Comparison of ENCODE assay signal across 1 cellular context in the genomic region with DNA sequence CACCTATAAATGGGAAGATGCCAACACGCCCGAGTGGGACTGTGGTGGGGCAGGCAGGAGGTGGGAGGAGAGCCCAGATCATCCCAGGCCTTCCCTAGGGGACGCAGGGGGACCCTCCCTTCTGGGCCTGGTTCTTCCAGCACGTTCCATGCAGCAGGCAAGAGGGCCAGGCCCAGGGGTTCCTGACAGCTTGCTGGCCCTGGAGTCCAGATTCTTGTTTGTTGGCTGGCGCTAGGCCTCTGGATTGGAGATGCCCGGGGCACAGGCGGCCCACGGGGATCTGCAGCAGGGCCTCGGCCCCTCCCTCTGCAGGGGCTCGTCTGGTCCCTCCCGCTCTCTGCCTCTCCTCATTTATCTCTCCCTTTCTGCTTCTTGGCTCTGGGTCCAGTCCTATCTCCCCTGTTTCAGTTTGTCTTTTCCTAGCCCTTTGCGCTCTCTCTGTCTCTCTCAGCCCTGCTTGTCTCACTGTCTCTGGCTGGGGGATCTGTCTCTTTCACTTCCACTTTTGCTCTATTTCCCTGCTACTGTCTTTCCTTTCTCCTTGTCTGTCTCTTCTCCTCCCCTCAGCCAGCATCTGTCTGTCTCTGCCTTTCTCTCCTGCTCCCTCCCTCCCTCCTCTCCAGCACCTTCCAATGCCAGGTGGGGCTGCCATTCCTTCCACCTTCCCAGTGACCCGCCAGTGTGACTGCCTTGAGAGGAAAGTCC.
TF ChIP-seq lines count a peak whose summit lies in the region.

No MANE protein-coding gene starts in this region.

TF ChIP-seq in IMR-90, 13 proteins besides CTCF, POLR2A, EP300 and RAD21:
- TF ChIP-seq, protein P1, sequence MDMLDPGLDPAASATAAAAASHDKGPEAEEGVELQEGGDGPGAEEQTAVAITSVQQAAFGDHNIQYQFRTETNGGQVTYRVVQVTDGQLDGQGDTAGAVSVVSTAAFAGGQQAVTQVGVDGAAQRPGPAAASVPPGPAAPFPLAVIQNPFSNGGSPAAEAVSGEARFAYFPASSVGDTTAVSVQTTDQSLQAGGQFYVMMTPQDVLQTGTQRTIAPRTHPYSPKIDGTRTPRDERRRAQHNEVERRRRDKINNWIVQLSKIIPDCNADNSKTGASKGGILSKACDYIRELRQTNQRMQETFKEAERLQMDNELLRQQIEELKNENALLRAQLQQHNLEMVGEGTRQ (IDR thresholded peaks at IDR 0.05; ENCODE audit: low read depth, low read length): no peak
- no peak for TF ChIP-seq MAZ (IDR thresholded peaks at IDR 0.05; ENCODE audit: borderline replicate concordance, low read depth, low read length)
- TF ChIP-seq, protein P2, sequence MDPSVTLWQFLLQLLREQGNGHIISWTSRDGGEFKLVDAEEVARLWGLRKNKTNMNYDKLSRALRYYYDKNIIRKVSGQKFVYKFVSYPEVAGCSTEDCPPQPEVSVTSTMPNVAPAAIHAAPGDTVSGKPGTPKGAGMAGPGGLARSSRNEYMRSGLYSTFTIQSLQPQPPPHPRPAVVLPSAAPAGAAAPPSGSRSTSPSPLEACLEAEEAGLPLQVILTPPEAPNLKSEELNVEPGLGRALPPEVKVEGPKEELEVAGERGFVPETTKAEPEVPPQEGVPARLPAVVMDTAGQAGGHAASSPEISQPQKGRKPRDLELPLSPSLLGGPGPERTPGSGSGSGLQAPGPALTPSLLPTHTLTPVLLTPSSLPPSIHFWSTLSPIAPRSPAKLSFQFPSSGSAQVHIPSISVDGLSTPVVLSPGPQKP (IDR thresholded peaks at IDR 0.05; ENCODE audit: borderline replicate concordance, low read depth, low read length): no peak
- TF ChIP-seq RFX5 (IDR thresholded peaks at IDR 0.05; ENCODE audit: low read depth, low read length): no peak
- no peak for TF ChIP-seq FOS (IDR thresholded peaks at IDR 0.05; ENCODE audit: low read depth, low read length)
- TF ChIP-seq MAFK (IDR thresholded peaks at IDR 0.05; ENCODE audit: low read depth, low read length): no peak
- no peak for TF ChIP-seq NFE2L2 (IDR thresholded peaks at IDR 0.05; ENCODE audit: low read depth, low read length)
- no peak for TF ChIP-seq CHD1 (IDR thresholded peaks at IDR 0.05; ENCODE audit: low read depth, low read length)
- TF ChIP-seq BHLHE40 (IDR thresholded peaks at IDR 0.05; ENCODE audit: low read depth, low read length): no peak
- no peak for TF ChIP-seq RCOR1 (IDR thresholded peaks at IDR 0.05; ENCODE audit: insufficient replicate concordance, low read length)
- TF ChIP-seq MXI1 (IDR thresholded peaks at IDR 0.05; ENCODE audit: borderline replicate concordance, low read depth, low read length): no peak
